ENCODE assay signal across 27 cellular contexts in genomic region chr10:2188371-2188770, GRCh38.
"Had no signal": no experiment of that assay in that cellular context is flagged by ENCODE, and none has a peak within 500 bp of the region (broad histone marks: within the 10 kb centered on the region; RNA-seq: fewer than 3 reads in every experiment).

No MANE protein-coding gene starts in this region.

- H3K79me2 ChIP-seq: parathyroid adenoma had no signal

- H3K36me3 ChIP-seq: ovary, right lobe of liver, sigmoid colon, suprapubic skin, tibial artery, transverse colon, upper lobe of right lung, uterus had no signal

- H3K9me3 ChIP-seq: ovary, psoas muscle, right lobe of liver, testis, tibial artery, transverse colon, upper lobe of right lung, uterus had no signal

- H2AFZ ChIP-seq: parathyroid adenoma had no signal

- H3K27me3 ChIP-seq: ovary, right lobe of liver, sigmoid colon, suprapubic skin, testis, tibial artery, transverse colon, upper lobe of right lung, uterus had no signal

- H3K4me1 ChIP-seq: parathyroid adenoma, psoas muscle, right lobe of liver, sigmoid colon, suprapubic skin, testis, tibial artery, transverse colon, upper lobe of right lung, uterus had no signal

- H3K9ac ChIP-seq: parathyroid adenoma had no signal

- H3K27ac ChIP-seq: ovary, parathyroid adenoma, psoas muscle, right lobe of liver, sigmoid colon, suprapubic skin, testis, tibial artery, transverse colon, upper lobe of right lung, uterus had no signal

- H3K4me3 ChIP-seq: ovary, psoas muscle, right lobe of liver, sigmoid colon, suprapubic skin, testis, tibial artery, transverse colon, upper lobe of right lung, uterus had no signal

- DNase-seq: naive thymus-derived CD8-positive, alpha-beta T cell; nephron progenitor cell; occipital lobe; ovary; posterior cingulate gyrus; psoas muscle; right cardiac atrium; right lobe of liver; sigmoid colon; small intestine; stimulated activated CD4-positive, alpha-beta T cell treated with anti-CD3 and anti-CD28 coated beads, Interleukin-1b, Interleukin-23, amount 100 ng/mL, for 48 hours; stimulated activated CD4-positive, alpha-beta T cell treated with anti-CD3 and anti-CD28 coated beads, Interleukin-4, amount 100 ng/mL, for 1 hour; stimulated activated CD4-positive, alpha-beta T cell treated with anti-CD3 and anti-CD28 coated beads, Interleukin-4, amount 100 ng/mL, for 4 hours; stimulated activated CD8-positive, alpha-beta memory T cell treated with anti-CD3 and anti-CD28 coated beads, Interleukin-4, amount 100 ng/mL, for 48 hours; stimulated activated naive CD4-positive, alpha-beta T cell; stimulated activated naive CD8-positive, alpha-beta T cell treated with anti-CD3 and anti-CD28 coated beads, Interleukin-15, amount 100 ng/mL, for 72 hours; stimulated activated naive CD8-positive, alpha-beta T cell treated with anti-CD3 and anti-CD28 coated beads, Interleukin-15, Interleukin-2, amounts not matched to agents 100 U/mL and 50 U/mL, for 24 hours; substantia nigra; testis; tibial artery; transverse colon; upper lobe of right lung; uterus had no signal

- ATAC-seq: naive thymus-derived CD8-positive, alpha-beta T cell; natural killer cell treated with Interleukin-12 subunit alpha and Interleukin-12 subunit beta and Interleukin-15 and Interleukin-18, amount 100 ng/mL, for 72 hours; psoas muscle; right cardiac atrium; right lobe of liver; stimulated activated memory B cell treated with anti-CD40 and anti-IgM and Interleukin-4, amounts not matched to agents 10 μg/mL and 1 μg/mL and 100 μg/mL, for 72 hours; stimulated activated naive CD8-positive, alpha-beta T cell treated with anti-CD3 and anti-CD28 coated beads, Interleukin-15, amount 100 ng/mL, for 72 hours; stimulated activated naive CD8-positive, alpha-beta T cell treated with anti-CD3 and anti-CD28 coated beads, Interleukin-15, Interleukin-2, amounts not matched to agents 100 U/mL and 50 U/mL, for 24 hours; upper lobe of right lung had no signal
